1 cellular context compared by ENCODE assay signal in the genomic region with DNA sequence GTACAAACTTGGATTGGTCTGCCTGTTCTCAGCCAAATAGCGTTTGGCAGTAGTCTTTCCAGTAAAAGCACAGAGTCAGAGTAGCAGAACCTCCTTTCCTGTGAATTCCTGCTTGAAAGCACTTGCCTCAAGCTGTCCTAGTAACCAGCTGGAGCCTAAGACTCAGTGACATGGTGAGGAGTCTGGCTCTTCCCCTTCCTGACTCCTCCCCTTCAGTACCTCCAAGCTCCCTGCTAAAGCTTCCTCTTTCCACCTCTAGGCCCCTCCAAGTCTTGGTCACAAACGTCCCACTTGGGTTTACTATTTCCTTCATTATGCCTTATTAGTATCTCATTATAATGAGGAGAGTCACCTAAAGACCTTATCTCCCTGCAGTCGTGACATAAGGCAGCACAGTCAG.
TF ChIP-seq lines count a peak whose summit lies in the region.

No MANE protein-coding gene starts in this region.

TF ChIP-seq in GM23338, 12 proteins besides CTCF, POLR2A, EP300 and RAD21:
- TF ChIP-seq, protein P1, sequence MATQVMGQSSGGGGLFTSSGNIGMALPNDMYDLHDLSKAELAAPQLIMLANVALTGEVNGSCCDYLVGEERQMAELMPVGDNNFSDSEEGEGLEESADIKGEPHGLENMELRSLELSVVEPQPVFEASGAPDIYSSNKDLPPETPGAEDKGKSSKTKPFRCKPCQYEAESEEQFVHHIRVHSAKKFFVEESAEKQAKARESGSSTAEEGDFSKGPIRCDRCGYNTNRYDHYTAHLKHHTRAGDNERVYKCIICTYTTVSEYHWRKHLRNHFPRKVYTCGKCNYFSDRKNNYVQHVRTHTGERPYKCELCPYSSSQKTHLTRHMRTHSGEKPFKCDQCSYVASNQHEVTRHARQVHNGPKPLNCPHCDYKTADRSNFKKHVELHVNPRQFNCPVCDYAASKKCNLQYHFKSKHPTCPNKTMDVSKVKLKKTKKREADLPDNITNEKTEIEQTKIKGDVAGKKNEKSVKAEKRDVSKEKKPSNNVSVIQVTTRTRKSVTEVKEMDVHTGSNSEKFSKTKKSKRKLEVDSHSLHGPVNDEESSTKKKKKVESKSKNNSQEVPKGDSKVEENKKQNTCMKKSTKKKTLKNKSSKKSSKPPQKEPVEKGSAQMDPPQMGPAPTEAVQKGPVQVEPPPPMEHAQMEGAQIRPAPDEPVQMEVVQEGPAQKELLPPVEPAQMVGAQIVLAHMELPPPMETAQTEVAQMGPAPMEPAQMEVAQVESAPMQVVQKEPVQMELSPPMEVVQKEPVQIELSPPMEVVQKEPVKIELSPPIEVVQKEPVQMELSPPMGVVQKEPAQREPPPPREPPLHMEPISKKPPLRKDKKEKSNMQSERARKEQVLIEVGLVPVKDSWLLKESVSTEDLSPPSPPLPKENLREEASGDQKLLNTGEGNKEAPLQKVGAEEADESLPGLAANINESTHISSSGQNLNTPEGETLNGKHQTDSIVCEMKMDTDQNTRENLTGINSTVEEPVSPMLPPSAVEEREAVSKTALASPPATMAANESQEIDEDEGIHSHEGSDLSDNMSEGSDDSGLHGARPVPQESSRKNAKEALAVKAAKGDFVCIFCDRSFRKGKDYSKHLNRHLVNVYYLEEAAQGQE (IDR thresholded peaks at IDR 0.05; ENCODE audit: unreplicated experiment): no peak
- TF ChIP-seq EZH2phosphoT487 (IDR thresholded peaks at IDR 0.05; ENCODE audit: unreplicated experiment): no peak
- no peak for TF ChIP-seq ZNF114 (CRISPR knock-in tag; IDR thresholded peaks at IDR 0.05)
- TF ChIP-seq STAT1 (IDR thresholded peaks at IDR 0.05; ENCODE audit: unreplicated experiment): no peak
- TF ChIP-seq POLR2AphosphoS5 (IDR thresholded peaks at IDR 0.05; ENCODE audit: low read depth): no peak
- no peak for TF ChIP-seq NANOG (IDR thresholded peaks at IDR 0.05; ENCODE audit: borderline replicate concordance)
- TF ChIP-seq, protein P2, sequence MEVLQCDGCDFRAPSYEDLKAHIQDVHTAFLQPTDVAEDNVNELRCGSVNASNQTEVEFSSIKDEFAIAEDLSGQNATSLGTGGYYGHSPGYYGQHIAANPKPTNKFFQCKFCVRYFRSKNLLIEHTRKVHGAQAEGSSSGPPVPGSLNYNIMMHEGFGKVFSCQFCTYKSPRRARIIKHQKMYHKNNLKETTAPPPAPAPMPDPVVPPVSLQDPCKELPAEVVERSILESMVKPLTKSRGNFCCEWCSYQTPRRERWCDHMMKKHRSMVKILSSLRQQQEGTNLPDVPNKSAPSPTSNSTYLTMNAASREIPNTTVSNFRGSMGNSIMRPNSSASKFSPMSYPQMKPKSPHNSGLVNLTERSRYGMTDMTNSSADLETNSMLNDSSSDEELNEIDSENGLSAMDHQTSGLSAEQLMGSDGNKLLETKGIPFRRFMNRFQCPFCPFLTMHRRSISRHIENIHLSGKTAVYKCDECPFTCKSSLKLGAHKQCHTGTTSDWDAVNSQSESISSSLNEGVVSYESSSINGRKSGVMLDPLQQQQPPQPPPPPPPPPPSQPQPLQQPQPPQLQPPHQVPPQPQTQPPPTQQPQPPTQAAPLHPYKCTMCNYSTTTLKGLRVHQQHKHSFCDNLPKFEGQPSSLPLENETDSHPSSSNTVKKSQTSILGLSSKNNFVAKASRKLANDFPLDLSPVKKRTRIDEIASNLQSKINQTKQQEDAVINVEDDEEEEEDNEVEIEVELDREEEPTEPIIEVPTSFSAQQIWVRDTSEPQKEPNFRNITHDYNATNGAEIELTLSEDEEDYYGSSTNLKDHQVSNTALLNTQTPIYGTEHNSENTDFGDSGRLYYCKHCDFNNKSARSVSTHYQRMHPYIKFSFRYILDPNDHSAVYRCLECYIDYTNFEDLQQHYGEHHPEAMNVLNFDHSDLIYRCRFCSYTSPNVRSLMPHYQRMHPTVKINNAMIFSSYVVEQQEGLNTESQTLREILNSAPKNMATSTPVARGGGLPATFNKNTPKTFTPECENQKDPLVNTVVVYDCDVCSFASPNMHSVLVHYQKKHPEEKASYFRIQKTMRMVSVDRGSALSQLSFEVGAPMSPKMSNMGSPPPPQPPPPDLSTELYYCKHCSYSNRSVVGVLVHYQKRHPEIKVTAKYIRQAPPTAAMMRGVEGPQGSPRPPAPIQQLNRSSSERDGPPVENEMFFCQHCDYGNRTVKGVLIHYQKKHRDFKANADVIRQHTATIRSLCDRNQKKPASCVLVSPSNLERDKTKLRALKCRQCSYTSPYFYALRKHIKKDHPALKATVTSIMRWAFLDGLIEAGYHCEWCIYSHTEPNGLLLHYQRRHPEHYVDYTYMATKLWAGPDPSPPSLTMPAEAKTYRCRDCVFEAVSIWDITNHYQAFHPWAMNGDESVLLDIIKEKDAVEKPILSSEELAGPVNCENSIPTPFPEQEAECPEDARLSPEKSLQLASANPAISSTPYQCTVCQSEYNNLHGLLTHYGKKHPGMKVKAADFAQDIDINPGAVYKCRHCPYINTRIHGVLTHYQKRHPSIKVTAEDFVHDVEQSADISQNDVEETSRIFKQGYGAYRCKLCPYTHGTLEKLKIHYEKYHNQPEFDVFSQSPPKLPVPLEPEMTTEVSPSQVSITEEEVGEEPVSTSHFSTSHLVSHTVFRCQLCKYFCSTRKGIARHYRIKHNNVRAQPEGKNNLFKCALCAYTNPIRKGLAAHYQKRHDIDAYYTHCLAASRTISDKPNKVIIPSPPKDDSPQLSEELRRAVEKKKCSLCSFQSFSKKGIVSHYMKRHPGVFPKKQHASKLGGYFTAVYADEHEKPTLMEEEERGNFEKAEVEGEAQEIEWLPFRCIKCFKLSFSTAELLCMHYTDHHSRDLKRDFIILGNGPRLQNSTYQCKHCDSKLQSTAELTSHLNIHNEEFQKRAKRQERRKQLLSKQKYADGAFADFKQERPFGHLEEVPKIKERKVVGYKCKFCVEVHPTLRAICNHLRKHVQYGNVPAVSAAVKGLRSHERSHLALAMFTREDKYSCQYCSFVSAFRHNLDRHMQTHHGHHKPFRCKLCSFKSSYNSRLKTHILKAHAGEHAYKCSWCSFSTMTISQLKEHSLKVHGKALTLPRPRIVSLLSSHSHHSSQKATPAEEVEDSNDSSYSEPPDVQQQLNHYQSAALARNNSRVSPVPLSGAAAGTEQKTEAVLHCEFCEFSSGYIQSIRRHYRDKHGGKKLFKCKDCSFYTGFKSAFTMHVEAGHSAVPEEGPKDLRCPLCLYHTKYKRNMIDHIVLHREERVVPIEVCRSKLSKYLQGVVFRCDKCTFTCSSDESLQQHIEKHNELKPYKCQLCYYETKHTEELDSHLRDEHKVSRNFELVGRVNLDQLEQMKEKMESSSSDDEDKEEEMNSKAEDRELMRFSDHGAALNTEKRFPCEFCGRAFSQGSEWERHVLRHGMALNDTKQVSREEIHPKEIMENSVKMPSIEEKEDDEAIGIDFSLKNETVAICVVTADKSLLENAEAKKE (CRISPR knock-in tag; IDR thresholded peaks at IDR 0.05): no peak
- no peak for TF ChIP-seq CREB1 (CRISPR knock-in tag; IDR thresholded peaks at IDR 0.05; ENCODE audit: low read depth)
- TF ChIP-seq EZH2 (IDR thresholded peaks at IDR 0.05; ENCODE audit: low read depth, unreplicated experiment): no peak
- no peak for TF ChIP-seq ZNF331 (CRISPR knock-in tag; IDR thresholded peaks at IDR 0.05; ENCODE audit: low read depth)
- TF ChIP-seq, protein P3, sequence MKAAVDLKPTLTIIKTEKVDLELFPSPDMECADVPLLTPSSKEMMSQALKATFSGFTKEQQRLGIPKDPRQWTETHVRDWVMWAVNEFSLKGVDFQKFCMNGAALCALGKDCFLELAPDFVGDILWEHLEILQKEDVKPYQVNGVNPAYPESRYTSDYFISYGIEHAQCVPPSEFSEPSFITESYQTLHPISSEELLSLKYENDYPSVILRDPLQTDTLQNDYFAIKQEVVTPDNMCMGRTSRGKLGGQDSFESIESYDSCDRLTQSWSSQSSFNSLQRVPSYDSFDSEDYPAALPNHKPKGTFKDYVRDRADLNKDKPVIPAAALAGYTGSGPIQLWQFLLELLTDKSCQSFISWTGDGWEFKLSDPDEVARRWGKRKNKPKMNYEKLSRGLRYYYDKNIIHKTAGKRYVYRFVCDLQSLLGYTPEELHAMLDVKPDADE (IDR thresholded peaks at IDR 0.05): no peak
